Comparison of ENCODE assay signal across 8 cellular contexts in genomic region chr14:91059576-91060471, GRCh38. TPM values are rescaled to one million over a fixed set of nuclear protein-coding genes. Genes with fewer than 3 reads are reported as not detected.
DNase-seq lines count a peak whose midpoint lies in the region; ATAC-seq and TF ChIP-seq lines count a peak whose summit lies in the region.

No MANE protein-coding gene starts in this region.

- peak overlapping the region; percentile 78 for H3K27ac ChIP-seq in C4-2B
- peak overlapping the region; percentile 78 for H3K27ac ChIP-seq in OCI-LY7 (ENCODE audit: low read depth, low read length, poor library complexity, severe bottlenecking)
- H3K27ac ChIP-seq in fibroblast of lung (ENCODE audit: insufficient read depth, low read length), result peak overlapping the region; percentile 85
- H3K27ac ChIP-seq in suprapubic skin, result peak overlapping the region; percentile 98

- H3K27ac Mint-ChIP-seq in nephron progenitor cell, result no peak overlapping the region

- H3K79me2 ChIP-seq in OCI-LY7 (ENCODE audit: insufficient read depth, low read depth, low read length), result peaks cover 15% of the 10 kb centered on the region; the same call in 1 of the 2 replicates
- H3K79me2 ChIP-seq in fibroblast of lung (ENCODE audit: control insufficient read depth, insufficient read depth, low read length), result no peaks in the 10 kb centered on the region

- peak overlapping the region; percentile 78 for H3K4me3 Mint-ChIP-seq in nephron progenitor cell

- peak overlapping the region; percentile 79 for H3K9ac ChIP-seq in fibroblast of lung (ENCODE audit: insufficient read depth, low read length)

- no peaks in the 10 kb centered on the region for H3K36me3 Mint-ChIP-seq in nephron progenitor cell (ENCODE audit: low read depth)

- peaks cover 14% of the 10 kb centered on the region for H3K4me1 Mint-ChIP-seq in nephron progenitor cell

- peaks cover 32% of the 10 kb centered on the region for H3K4me1 ChIP-seq in OCI-LY7 (ENCODE audit: insufficient read depth, low read length, poor library complexity, severe bottlenecking)
- H3K4me1 ChIP-seq in fibroblast of lung (ENCODE audit: control insufficient read depth, extremely low read depth, insufficient read depth, low read length), result peaks cover 3% of the 10 kb centered on the region
- H3K4me1 ChIP-seq in suprapubic skin, result peaks cover 33% of the 10 kb centered on the region

- H3K9me3 ChIP-seq in OCI-LY7 (ENCODE audit: low read length) (no peaks in the 10 kb centered on the region; the same call in 1 of the 2 replicates), fibroblast of lung (ENCODE audit: control insufficient read depth, insufficient read depth, low read depth, low read length) (no peaks in the 10 kb centered on the region), suprapubic skin (no peaks in the 10 kb centered on the region)

- POLR2A ChIA-PET in OCI-LY7 (lab: Charles Lee), result interaction anchor here (0.7 to 2.0 kb wide), 6 partner anchors 11 to 54 kb away, joined by 3 to 14 read pairs (median 4); partner anchors contain the start of gene DGLUCY

- no peaks in the 10 kb centered on the region for H3K9me3 Mint-ChIP-seq in nephron progenitor cell

- no peaks in the 10 kb centered on the region for H3K27me3 ChIP-seq in fibroblast of lung (ENCODE audit: control insufficient read depth, insufficient read depth, low read length)
- no peaks in the 10 kb centered on the region for H3K27me3 ChIP-seq in suprapubic skin

- H2AFZ ChIP-seq in OCI-LY7 (ENCODE audit: low read length), result peak overlapping the region; percentile 85
- peak overlapping the region; percentile 87 for H2AFZ ChIP-seq in fibroblast of lung (ENCODE audit: low read length)

- intact Hi-C loops in OCI-LY7 (cut with micrococcal nuclease; ENCODE audit: unreplicated experiment), result loop anchor here (1.0 to 10.0 kb wide), 5 partner anchors 35 to 663 kb away; partner anchors contain the start of genes CALM1, DGLUCY and PPP4R3A

- no peaks in the 10 kb centered on the region for H3K9me2 ChIP-seq in OCI-LY7 (ENCODE audit: insufficient read depth, low read length)

- ATAC-seq in GM19372 (IDR thresholded peaks at IDR 0.05; ENCODE audit: low read depth, unreplicated experiment) (peak; percentile 9), HG03520 (IDR thresholded peaks at IDR 0.05; ENCODE audit: unreplicated experiment) (peak; percentile 12)

- TF ChIP-seq CTCF in C4-2B (conservative IDR thresholded peaks at IDR 0.05) (peak; percentile 60), OCI-LY7 (conservative IDR thresholded peaks at IDR 0.05; ENCODE audit: low read length) (no peak; the same call in 1 of the 2 replicates), fibroblast of lung (conservative IDR thresholded peaks at IDR 0.05 in 1 of 2, IDR thresholded peaks at IDR 0.05 in 1 of 2; ENCODE audit: low read depth in 1 of 2, low read length in 2 of 2) (peak in 1 of 2 donors; percentile 7), nephron progenitor cell (IDR thresholded peaks at IDR 0.05) (no peak), suprapubic skin (IDR thresholded peaks at IDR 0.05) (peak in 1 of 2 donors; percentile 17)

- CTCF ChIA-PET in OCI-LY7 (lab: Charles Lee; ENCODE audit: unreplicated experiment), result interaction anchor here (0.6 to 0.7 kb wide), 2 partner anchors 25 to 55 kb away, joined by 3 read pairs; no protein-coding TSS in a partner anchor

- peaks cover 24% of the 10 kb centered on the region for H3K27me3 Mint-ChIP-seq in nephron progenitor cell (ENCODE audit: low read depth, poor library complexity)

- WGBS in suprapubic skin, result under 1% methylated on average over 14 of the region's 88 CpGs

- BruUV-seq in OCI-LY7 (replicated peaks; lab: Mats Ljungman, UMichigan), result no TSS peak

- peak; percentile 76 for DNase-seq in OCI-LY7 (ENCODE audit: low spot score)
- DNase-seq in activated T-helper 1 cell treated with anti-CD3 and anti-CD28 coated beads, Interleukin-2, amount 50 U/mL, for 16 hours (ENCODE audit: low read depth in 1 of 2, low spot score in 1 of 2), result peak; percentile 34 to 48
- DNase-seq in fibroblast of lung (ENCODE audit: low read depth in 2 of 2), result no peak
- DNase-seq in nephron progenitor cell, result peak; percentile 72
- DNase-seq in suprapubic skin (ENCODE audit: low spot score in 2 of 2), result peak; percentile 79 to 81

- no peak for TF ChIP-seq EP300 in suprapubic skin (IDR thresholded peaks at IDR 0.05)

- TF ChIP-seq POLR2A in suprapubic skin (IDR thresholded peaks at IDR 0.05), result no peak

- H3K4me3 ChIP-seq in OCI-LY7 (ENCODE audit: low read depth, low read length, poor library complexity, severe bottlenecking) (peak overlapping the region; percentile 83), fibroblast of lung (replicated peaks in 1 of 4; ENCODE audit: control extremely low read depth in 1 of 4, insufficient read depth in 1 of 4, low read depth in 3 of 4, low read length in 4 of 4) (peak overlapping the region; percentile 66 to 86 (median 78)), suprapubic skin (peak overlapping the region; percentile 93)

- H3K4me2 ChIP-seq in OCI-LY7 (ENCODE audit: low read length) (peak overlapping the region; percentile 97), fibroblast of lung (ENCODE audit: extremely low read depth, insufficient read depth, low read length) (peak overlapping the region; percentile 87)

- H3K36me3 ChIP-seq in OCI-LY7 (ENCODE audit: insufficient read depth, low read length) (no peaks in the 10 kb centered on the region; the same call in 1 of the 2 replicates), fibroblast of lung (ENCODE audit: control insufficient read depth, insufficient read depth, low read length) (no peaks in the 10 kb centered on the region), suprapubic skin (no peaks in the 10 kb centered on the region)

- no peaks in the 10 kb centered on the region for H4K20me1 ChIP-seq in OCI-LY7 (ENCODE audit: insufficient read depth, low read length)
- no peaks in the 10 kb centered on the region for H4K20me1 ChIP-seq in fibroblast of lung (ENCODE audit: control insufficient read depth, extremely low read depth, insufficient read depth, low read length)

RNA-seq across cellular contexts. Expression of gene RPS6KA5, which starts 0.6 kb away (rescaled TPM):
- 9.0 and 9.6 TPM in 2 replicates for total RNA-seq in OCI-LY7 (2014; rRNA removed; shearing (Covaris generic))
- total RNA-seq in OCI-LY7 (2022) (12.7 and 14.3 TPM in 2 replicates), fibroblast of lung (1.0 and 2.0 TPM in 2 replicates), suprapubic skin (10 to 100 TPM in 3 of 4 donors, 1 to 10 TPM in 1; 6.4 to 14.2 (median 11.2) TPM)
- polyA plus RNA-seq in fibroblast of lung, result 0.59 and 1.9 TPM in 2 replicates
- polyA plus RNA-seq in fibroblast of lung (2012), result 0.35 and 1.0 TPM in 2 replicates
- 0.08 TPM in 1 of 2 replicates, not detected in the other for polyA minus RNA-seq in fibroblast of lung (ENCODE audit: low replicate concordance)

RNA-seq across cellular contexts. Expression of gene DGLUCY, which starts 54.0 kb away (rescaled TPM):
- total RNA-seq in OCI-LY7 (2014; rRNA removed; shearing (Covaris generic)), result 30.2 and 37.6 TPM in 2 replicates
- total RNA-seq in OCI-LY7 (2022), result 56.8 and 60.2 TPM in 2 replicates
- 41.9 and 62.1 TPM in 2 replicates for total RNA-seq in fibroblast of lung
- polyA plus RNA-seq in fibroblast of lung, result 26.7 and 33.7 TPM in 2 replicates
- 25.7 and 30.5 TPM in 2 replicates for polyA plus RNA-seq in fibroblast of lung (2012)
- polyA minus RNA-seq in fibroblast of lung (ENCODE audit: low replicate concordance), result 32.5 and 38.9 TPM in 2 replicates
- total RNA-seq in suprapubic skin, result 10 to 100 TPM; 54.0 to 94.9 (median 69.3) TPM

Comparison
In these comparisons a context has a peak if more than half of its experiments do, and no peak if none do; other contexts are left out.
1. DNase-seq: peak in OCI-LY7 (single experiment), activated T-helper 1 cell treated with anti-CD3 and anti-CD28 coated beads, Interleukin-2, amount 50 U/mL, for 16 hours (2 of 2), nephron progenitor cell (single experiment) and suprapubic skin (2 of 2); none in fibroblast of lung (0 of 2).
2. Peak in every context shown above with its lines, with median percentiles within 50 percentile points of each other: H3K27ac ChIP-seq and H3K4me3 ChIP-seq.